14 cellular contexts compared by ENCODE assay signal in genomic region chr22:39535302-39535805, GRCh38. TPM values are rescaled to one million over a fixed set of nuclear protein-coding genes. Genes with fewer than 3 reads are reported as not detected.
DNase-seq lines count a peak whose midpoint lies in the region; ATAC-seq, FAIRE-seq and TF ChIP-seq lines count a peak whose summit lies in the region.
"Had no signal": no experiment of that assay in that cellular context is flagged by ENCODE, and none has a peak within 500 bp of the region (broad histone marks: within the 10 kb centered on the region; RNA-seq: fewer than 3 reads in every experiment).

No MANE protein-coding gene starts in this region.

- peaks cover 9% of the 10 kb centered on the region for H3K79me1 ChIP-seq in neuronal stem cell (ENCODE audit: low read depth, low read length)

- no peaks in the 10 kb centered on the region for H4K20me1 ChIP-seq in MM.1S (ENCODE audit: insufficient read depth, low read length)

- peaks cover 25% of the 10 kb centered on the region for H3K4me1 Mint-ChIP-seq in endodermal cell

- TF ChIP-seq CTCF in MM.1S (IDR thresholded peaks at IDR 0.05; ENCODE audit: low read length) = no peak
- TF ChIP-seq CTCF in endodermal cell (conservative IDR thresholded peaks at IDR 0.05) = no peak
- TF ChIP-seq CTCF in Peyer's patch (IDR thresholded peaks at IDR 0.05) = no peak

- H2BK120ac ChIP-seq in neuronal stem cell (ENCODE audit: low read depth, low read length) = peak overlapping the region; percentile 77

- no peak for FAIRE-seq in small intestine (lab: Jason Lieb, UNC)
- FAIRE-seq: G401.6, TTC549 had no signal

- H3K9me3 ChIP-seq in MM.1S (replicated peaks; ENCODE audit: insufficient read depth, low read length) (no peaks in the 10 kb centered on the region), endodermal cell (ENCODE audit: control insufficient read depth, low read length) (no peaks in the 10 kb centered on the region), neuronal stem cell (replicated peaks in 1 of 2; ENCODE audit: control insufficient read depth in 2 of 2, insufficient read depth in 1 of 2, low read depth in 1 of 2, low read length in 2 of 2) (no peaks in the 10 kb centered on the region), small intestine (ENCODE audit: control insufficient read depth, low read depth) (no peaks in the 10 kb centered on the region), Peyer's patch (no peaks in the 10 kb centered on the region)
- H3K9me3 ChIP-seq: BE2C, colonic mucosa, upper lobe of left lung had no signal

- TF ChIP-seq POLR2A in Peyer's patch (IDR thresholded peaks at IDR 0.05) = no peak

- H2AFZ ChIP-seq in MM.1S (ENCODE audit: low read length) (peak overlapping the region; percentile 83), neuronal stem cell (ENCODE audit: low read length) (peak overlapping the region; percentile 90)

- no peak overlapping the region for H3K4me2 ChIP-seq in MM.1S (ENCODE audit: low read depth, low read length)
- no peak overlapping the region for H3K4me2 ChIP-seq in neuronal stem cell (ENCODE audit: insufficient read depth, low read length, poor library complexity, severe bottlenecking)

- no peak overlapping the region for H3K23ac ChIP-seq in neuronal stem cell (ENCODE audit: low read depth, low read length, poor library complexity)

- no peaks in the 10 kb centered on the region for H3K36me3 ChIP-seq in MM.1S (replicated peaks; ENCODE audit: insufficient read depth, low read length)
- peaks cover 11% of the 10 kb centered on the region for H3K36me3 ChIP-seq in endodermal cell (ENCODE audit: control insufficient read depth, insufficient read depth, low read length)
- peaks cover 4 to 14% of the 10 kb centered on the region in 2 donors for H3K36me3 ChIP-seq in neuronal stem cell (replicated peaks in 1 of 2; ENCODE audit: control insufficient read depth in 2 of 2, insufficient read depth in 2 of 2, low read length in 2 of 2)
- no peaks in the 10 kb centered on the region for H3K36me3 ChIP-seq in small intestine (ENCODE audit: control insufficient read depth in 2 of 2, insufficient read depth in 2 of 2, low read length in 2 of 2)
- H3K36me3 ChIP-seq in Peyer's patch = peaks cover 0 to 5% (median 0%) of the 10 kb centered on the region in 3 donors
- H3K36me3 ChIP-seq: colonic mucosa had no signal

- H3K27me3 Mint-ChIP-seq in endodermal cell (ENCODE audit: insufficient read depth) = peaks cover 3% of the 10 kb centered on the region

- H3K9ac ChIP-seq in MM.1S (ENCODE audit: low read length) (no peak overlapping the region), endodermal cell (ENCODE audit: extremely low read depth, low read length, poor library complexity, severe bottlenecking) (no peak overlapping the region), neuronal stem cell (ENCODE audit: low read depth, low read length, poor library complexity) (peak overlapping the region; percentile 82)

- H2BK12ac ChIP-seq in neuronal stem cell (ENCODE audit: low read length) = peak overlapping the region; percentile 35

- peak overlapping the region; percentile 92 for H3K18ac ChIP-seq in neuronal stem cell (ENCODE audit: low read length)

- no peaks in the 10 kb centered on the region for H3K9me3 Mint-ChIP-seq in endodermal cell

- H3K9me2 ChIP-seq in MM.1S (replicated peaks; ENCODE audit: insufficient read depth, low read length) = no peaks in the 10 kb centered on the region

- no peak for ATAC-seq in GM21737 (IDR thresholded peaks at IDR 0.05; ENCODE audit: unreplicated experiment)

- peak in 2 of 3 experiments; percentile 46 to 65 for DNase-seq in NCI-H1417 (lab: John Stamatoyannopoulos, UW)
- DNase-seq in NCI-H1417 treated with DMSO at 0.1 percent for 48 hours (lab: John Stamatoyannopoulos, UW) = no peak
- DNase-seq in MM.1S = no peak
- peak; percentile 84 for DNase-seq in endodermal cell
- no peak for DNase-seq in neuronal stem cell (ENCODE audit: low spot score)
- no peak for DNase-seq in small intestine
- DNase-seq in Peyer's patch = no peak
- DNase-seq: NCI-H2081 treated with DMSO at 0.1 percent for 48 hours had no signal

- H3K36me3 Mint-ChIP-seq in endodermal cell (ENCODE audit: low read depth) = peaks cover 10% of the 10 kb centered on the region

- H3K4me1 ChIP-seq in MM.1S (ENCODE audit: low read length) (peaks cover 13% of the 10 kb centered on the region), endodermal cell (ENCODE audit: control insufficient read depth, insufficient read depth, low read length) (peaks cover 25% of the 10 kb centered on the region), neuronal stem cell (ENCODE audit: control insufficient read depth in 2 of 2, insufficient read depth in 1 of 2, low read depth in 1 of 2, low read length in 2 of 2) (peaks cover 12 to 22% of the 10 kb centered on the region in 2 donors), small intestine (ENCODE audit: control insufficient read depth in 2 of 2, insufficient read depth in 1 of 2, low read depth in 1 of 2, low read length in 1 of 2) (peaks cover 0 to 3% of the 10 kb centered on the region in 2 donors), Peyer's patch (peaks cover 1 to 31% (median 12%) of the 10 kb centered on the region in 4 donors)

- no peak overlapping the region for H3K27ac ChIP-seq in MM.1S (ENCODE audit: low read length)
- no peak overlapping the region for H3K27ac ChIP-seq in endodermal cell (ENCODE audit: low read depth, low read length)
- H3K27ac ChIP-seq in neuronal stem cell (replicated peaks; ENCODE audit: low read length) = no peak overlapping the region
- H3K27ac ChIP-seq in small intestine (ENCODE audit: low read depth in 1 of 2, low read length in 1 of 2) = no peak overlapping the region
- H3K27ac ChIP-seq in Peyer's patch = no peak overlapping the region
- H3K27ac ChIP-seq: colonic mucosa, upper lobe of left lung had no signal

- H3K4me3 Mint-ChIP-seq in endodermal cell = no peak overlapping the region

- peaks cover 10% of the 10 kb centered on the region; the same call in 1 of the 2 replicates for H3F3A ChIP-seq in MM.1S (ENCODE audit: insufficient read depth, low read length)

- H3K79me2 ChIP-seq in MM.1S (ENCODE audit: low read length) = peaks cover 23% of the 10 kb centered on the region

- H4K8ac ChIP-seq in neuronal stem cell (ENCODE audit: low read depth, low read length) = peak overlapping the region; percentile 74

- H2AK5ac ChIP-seq in neuronal stem cell (ENCODE audit: low read depth, low read length) = peak overlapping the region; percentile 88

- H3K14ac ChIP-seq in neuronal stem cell (ENCODE audit: low read length) = no peak overlapping the region

- no peak overlapping the region for H4K91ac ChIP-seq in neuronal stem cell (ENCODE audit: low read depth, low read length, poor library complexity)

- H3K27ac Mint-ChIP-seq in endodermal cell = no peak overlapping the region

- H3K4ac ChIP-seq in neuronal stem cell (ENCODE audit: low read length) = no peak overlapping the region

- H3K27me3 ChIP-seq in MM.1S (replicated peaks; ENCODE audit: insufficient read depth, low read length) (no peaks in the 10 kb centered on the region), endodermal cell (ENCODE audit: control insufficient read depth, insufficient read depth, low read length, poor library complexity, severe bottlenecking) (no peaks in the 10 kb centered on the region), neuronal stem cell (ENCODE audit: control insufficient read depth in 3 of 3, insufficient read depth in 3 of 3, low read depth in 1 of 3, low read length in 3 of 3) (no peaks in the 10 kb centered on the region), small intestine (ENCODE audit: control insufficient read depth in 2 of 2, insufficient read depth in 2 of 2, low read length in 2 of 2) (no peaks in the 10 kb centered on the region), Peyer's patch (no peaks in the 10 kb centered on the region)
- H3K27me3 ChIP-seq: BE2C, colonic mucosa, upper lobe of left lung had no signal

- peak overlapping the region; percentile 82 for H2BK15ac ChIP-seq in neuronal stem cell (ENCODE audit: low read length)

- H3K4me3 ChIP-seq in MM.1S (ENCODE audit: low read length) = no peak overlapping the region
- H3K4me3 ChIP-seq in endodermal cell (ENCODE audit: low read length) = no peak overlapping the region
- peak overlapping the region in 1 of 2 donors; percentile 10 for H3K4me3 ChIP-seq in neuronal stem cell (ENCODE audit: low read length in 2 of 2)
- no peak overlapping the region for H3K4me3 ChIP-seq in small intestine (ENCODE audit: low read depth in 1 of 2, low read length in 2 of 2)
- no peak overlapping the region for H3K4me3 ChIP-seq in Peyer's patch
- H3K4me3 ChIP-seq: upper lobe of left lung had no signal

- 74% methylated on average over 7 to 16 of the region's 16 CpGs for WGBS in endodermal cell (ENCODE audit: insufficient coverage in 1 of 2, insufficient read length in 1 of 2), 2 experiments
- WGBS in neuronal stem cell (ENCODE audit: extremely low coverage in 2 of 2, insufficient read length in 2 of 2, insufficient replicate concordance in 1 of 2), 2 donors = no CpG with 5 or more reads among the region's 16 CpGs
- WGBS in small intestine, 3 donors = 29 to 42% (median 42%) methylated on average over 15 to 16 of the region's 16 CpGs

- H2BK5ac ChIP-seq in neuronal stem cell (ENCODE audit: low read length) = peak overlapping the region; percentile 62

RNA-seq across cellular contexts. Expression of gene RPS19BP1, which starts 2.8 kb away (rescaled TPM):
- 10 to 100 TPM; 65.5 to 70.3 TPM for total RNA-seq in endodermal cell
- 66.1 TPM for polyA plus RNA-seq in endodermal cell (2013, experiment 1 of 2)
- 59.9 TPM for polyA plus RNA-seq in endodermal cell (2013, experiment 2 of 2)
- polyA plus RNA-seq in neuronal stem cell (2013, experiment 1 of 2) = 48.7 TPM
- polyA plus RNA-seq in neuronal stem cell (2013, experiment 2 of 2) = 48.2 TPM
- polyA plus RNA-seq in small intestine = 100 to 1,000 TPM; 179 to 186 (median 183) TPM
- total RNA-seq in Peyer's patch = 100 to 1,000 TPM in 1 of 4 donors, 10 to 100 TPM in 3; 59.4 to 132 (median 93.7) TPM

RNA-seq across cellular contexts. Expression of gene ATF4, which starts 15.0 kb away (rescaled TPM):
- total RNA-seq in endodermal cell (100 to 1,000 TPM; 335 to 341 TPM), Peyer's patch (100 to 1,000 TPM; 222 to 550 (median 280) TPM)
- 370 TPM for polyA plus RNA-seq in endodermal cell (2013, experiment 1 of 2)
- 330 TPM for polyA plus RNA-seq in endodermal cell (2013, experiment 2 of 2)
- polyA plus RNA-seq in neuronal stem cell (2013, experiment 1 of 2) = 261 TPM
- 254 TPM for polyA plus RNA-seq in neuronal stem cell (2013, experiment 2 of 2)
- polyA plus RNA-seq in small intestine = 100 to 1,000 TPM; 471 to 709 (median 539) TPM

RNA-seq across cellular contexts. Expression of gene MIEF1, which starts 33.3 kb away (rescaled TPM):
- total RNA-seq in endodermal cell (10 to 100 TPM; 36.0 to 43.3 TPM), Peyer's patch (10 to 100 TPM; 16.5 to 51.0 (median 41.3) TPM)
- 28.1 TPM for polyA plus RNA-seq in endodermal cell (2013, experiment 1 of 2)
- polyA plus RNA-seq in endodermal cell (2013, experiment 2 of 2) = 26.6 TPM
- polyA plus RNA-seq in neuronal stem cell (2013, experiment 1 of 2) = 27.3 TPM
- polyA plus RNA-seq in neuronal stem cell (2013, experiment 2 of 2) = 27.0 TPM
- polyA plus RNA-seq in small intestine = 10 to 100 TPM; 12.2 to 22.1 (median 15.4) TPM

RNA-seq across cellular contexts. Expression of gene CACNA1I, which starts 35.2 kb away (rescaled TPM):
- 1 to 10 TPM; 1.2 to 2.2 TPM for total RNA-seq in endodermal cell
- 0.32 TPM for polyA plus RNA-seq in endodermal cell (2013, experiment 1 of 2)
- 0.29 TPM for polyA plus RNA-seq in endodermal cell (2013, experiment 2 of 2)
- 0.21 TPM for polyA plus RNA-seq in neuronal stem cell (2013, experiment 1 of 2)
- 0.18 TPM for polyA plus RNA-seq in neuronal stem cell (2013, experiment 2 of 2)
- polyA plus RNA-seq in small intestine = under 1 TPM in 2 of 3 donors, not detected in 1; under 0.01 to 0.18 TPM
- 1 to 10 TPM in 3 of 4 donors, under 1 TPM in 1; 0.95 to 6.6 (median 1.6) TPM for total RNA-seq in Peyer's patch

Comparison
In these comparisons a context has a peak if more than half of its experiments do, and no peak if none do; other contexts are left out.
1. DNase-seq: peak in NCI-H1417 (2 of 3) and endodermal cell (single experiment); none in NCI-H1417 treated with DMSO at 0.1 percent for 48 hours (single experiment), MM.1S (single experiment), neuronal stem cell (single experiment), small intestine (single experiment) and Peyer's patch (0 of 3).